ENCODE assay signal across 20 cellular contexts in the genomic region with DNA sequence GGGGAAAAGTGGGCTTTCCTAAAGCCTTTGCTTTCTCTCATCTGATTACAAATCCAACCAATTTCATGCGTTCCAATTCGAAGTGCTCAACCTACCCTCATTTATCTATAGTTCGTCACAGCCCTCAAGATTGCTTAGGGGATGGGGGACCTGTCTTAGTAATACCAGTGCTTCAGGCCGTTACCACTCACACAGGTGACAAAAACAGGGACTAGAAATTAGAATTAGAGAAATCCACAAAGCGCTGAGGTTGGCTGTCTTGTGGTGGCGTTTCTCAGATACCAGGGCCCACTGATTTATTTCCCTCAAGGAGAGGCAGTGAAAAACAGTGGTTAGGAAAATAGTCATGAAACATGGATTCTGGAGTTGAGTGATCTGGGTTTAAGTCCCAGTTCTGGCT.
DNase-seq lines count a peak whose midpoint lies in the region; ATAC-seq, FAIRE-seq and TF ChIP-seq lines count a peak whose summit lies in the region.
"Had no signal": no experiment of that assay in that cellular context is flagged by ENCODE, and none has a peak within 500 bp of the region (broad histone marks: within the 10 kb centered on the region; RNA-seq: fewer than 3 reads in every experiment).

No MANE protein-coding gene starts in this region.

- no peaks in the 10 kb centered on the region for H3K9me3 Mint-ChIP-seq in activated CD4-positive, alpha-beta memory T cell treated with anti-CD3 and anti-CD28 coated beads, Interleukin-2, amount 10 ng/mL, durations not matched to agents 7 days and 5 days
- H3K9me3 Mint-ChIP-seq: CD14-positive monocyte had no signal

- no peaks in the 10 kb centered on the region for H3K36me3 Mint-ChIP-seq in activated CD4-positive, alpha-beta memory T cell treated with anti-CD3 and anti-CD28 coated beads, Interleukin-2, amount 10 ng/mL, durations not matched to agents 7 days and 5 days (ENCODE audit: low read depth)
- H3K36me3 Mint-ChIP-seq: CD14-positive monocyte had no signal

- H3K4me3 ChIP-seq in GM12865 (ENCODE audit: low read depth, low read length) (no peak overlapping the region), GM12878 (no peak overlapping the region), skeletal muscle tissue (ENCODE audit: low read length in 3 of 3) (no peak overlapping the region)
- H3K4me3 ChIP-seq: K562, SK-N-MC had no signal

- no peak overlapping the region for H2AFZ ChIP-seq in GM12878 (ENCODE audit: control insufficient read depth, low read depth, low read length)

- H3K36me3 ChIP-seq in GM12878 (ENCODE audit: control insufficient read depth in 2 of 2, insufficient read depth in 2 of 2, low read length in 1 of 2) (no peaks in the 10 kb centered on the region), skeletal muscle tissue (ENCODE audit: control insufficient read depth in 3 of 3, insufficient read depth in 3 of 3, low read length in 3 of 3) (no peaks in the 10 kb centered on the region)

- peak; percentile 8; the same call in 2 of the 3 replicates for ATAC-seq in GM12878
- ATAC-seq: K562 had no signal

- H3K4me2 ChIP-seq in GM12878 (ENCODE audit: control insufficient read depth, insufficient read depth), result peak overlapping the region; percentile 53

- no peaks in the 10 kb centered on the region for H4K20me1 ChIP-seq in GM12878 (ENCODE audit: control insufficient read depth, insufficient read depth)

- H3K9me3 ChIP-seq in GM12878 (replicated peaks; ENCODE audit: control insufficient read depth, insufficient read depth, low read length) (no peaks in the 10 kb centered on the region; the same call in 2 of the 3 replicates), skeletal muscle tissue (ENCODE audit: control insufficient read depth in 3 of 3, low read length in 3 of 3) (no peaks in the 10 kb centered on the region)

- no peak for FAIRE-seq in GM12878 (lab: Jason Lieb, UNC)
- FAIRE-seq: H1, K562, RCC 7860 had no signal

- H3K79me2 ChIP-seq in GM12878 (ENCODE audit: control insufficient read depth, insufficient read depth, low read length), result no peaks in the 10 kb centered on the region

- H3K27me3 Mint-ChIP-seq in activated CD4-positive, alpha-beta memory T cell treated with anti-CD3 and anti-CD28 coated beads, Interleukin-2, amount 10 ng/mL, durations not matched to agents 7 days and 5 days, result no peaks in the 10 kb centered on the region

- H3K27ac ChIP-seq in GM12878 (ENCODE audit: control insufficient read depth, insufficient read depth) (peak overlapping the region; percentile 86), skeletal muscle tissue (ENCODE audit: low read depth, low read length) (peak overlapping the region; percentile 15)
- H3K27ac ChIP-seq: SK-N-MC had no signal

- TF ChIP-seq RAD21 in GM12878 (IDR thresholded peaks at IDR 0.05; ENCODE audit: insufficient read depth, low read depth, low read length), result no peak

- CTCF ChIA-PET in GM12878 (lab: Yijun Ruan, JAX), result interaction anchor here (1.0 to 7.6 kb wide), 10 partner anchors 13 to 944 kb away, joined by 3 to 94 read pairs (median 4); no protein-coding TSS in a partner anchor
- CTCF ChIA-PET in activated CD4-positive, alpha-beta memory T cell treated with anti-CD3 and anti-CD28 coated beads, Interleukin-2, amount 10 ng/mL, durations not matched to agents 7 days and 5 days (lab: Charles Lee), result interaction anchor here (0.5 kb wide), 1 partner anchor 659 kb away, joined by 3 read pairs; no protein-coding TSS in a partner anchor

- no peak overlapping the region for H3K27ac Mint-ChIP-seq in activated CD4-positive, alpha-beta memory T cell treated with anti-CD3 and anti-CD28 coated beads, Interleukin-2, amount 10 ng/mL, durations not matched to agents 7 days and 5 days
- H3K27ac Mint-ChIP-seq: CD14-positive monocyte had no signal

- no peak for TF ChIP-seq EP300 in GM12878 (IDR thresholded peaks at IDR 0.05; ENCODE audit: borderline replicate concordance in 1 of 2, control insufficient read depth in 1 of 2, low read depth in 2 of 2, low read length in 2 of 2)

- H3K4me1 ChIP-seq in GM12878 (ENCODE audit: control insufficient read depth, insufficient read depth, low read length), result peaks cover 68% of the 10 kb centered on the region
- H3K4me1 ChIP-seq in skeletal muscle tissue (ENCODE audit: control insufficient read depth in 3 of 3, insufficient read depth in 3 of 3, low read length in 3 of 3), result peaks cover 2 to 11% (median 10%) of the 10 kb centered on the region in 3 donors

- TSS peak; percentile 57 for BruUV-seq in GM12878 (replicated peaks; lab: Mats Ljungman, UMichigan)

- in situ Hi-C loops in GM12878 (cut with MboI), result loop anchor here (5.0 kb wide), 2 partner anchors 94 to 946 kb away; no protein-coding TSS in a partner anchor

- no peak overlapping the region for H3K4me3 Mint-ChIP-seq in activated CD4-positive, alpha-beta memory T cell treated with anti-CD3 and anti-CD28 coated beads, Interleukin-2, amount 10 ng/mL, durations not matched to agents 7 days and 5 days
- H3K4me3 Mint-ChIP-seq: CD14-positive monocyte had no signal

- no peak for TF ChIP-seq CTCF in GM12865 (IDR thresholded peaks at IDR 0.05; ENCODE audit: insufficient read depth, low read depth, low read length, missing control alignments)
- TF ChIP-seq CTCF in GM12878 (IDR thresholded peaks at IDR 0.05 in 2 of 3, conservative IDR thresholded peaks at IDR 0.05 in 1 of 3; ENCODE audit: control insufficient read depth in 2 of 3, extremely low read depth in 1 of 3, insufficient read depth in 1 of 3, low read depth in 3 of 3, low read length in 3 of 3), result no peak

- H3K4me1 Mint-ChIP-seq in activated CD4-positive, alpha-beta memory T cell treated with anti-CD3 and anti-CD28 coated beads, Interleukin-2, amount 10 ng/mL, durations not matched to agents 7 days and 5 days, result peaks cover 16% of the 10 kb centered on the region

- intact Hi-C loops in GM12878 (cut with micrococcal nuclease; ENCODE audit: unreplicated experiment), result loop anchor here (5.0 to 10.0 kb wide), 7 partner anchors 171 to 836 kb away; partner anchors contain the start of genes AKIRIN2 and RARS2

- TF ChIP-seq POLR2A in GM12878 (IDR thresholded peaks at IDR 0.05; ENCODE audit: low read depth, low read length), result no peak

- peak; percentile 62 for DNase-seq in GM12865 (ENCODE audit: low read depth)
- DNase-seq in NAMALWA (ENCODE audit: low spot score), result peak; percentile 46
- DNase-seq in GM12878 (ENCODE audit: low read depth, low spot score), result no peak
- DNase-seq in activated CD4-positive, alpha-beta memory T cell treated with anti-CD3 and anti-CD28 coated beads, Interleukin-2, amount 10 ng/mL, durations not matched to agents 7 days and 5 days, result no peak
- DNase-seq in NCI-H2196 treated with DMSO at 0.1 percent for 48 hours (lab: John Stamatoyannopoulos, UW; ENCODE audit: unreplicated experiment), result no peak
- DNase-seq in NK-92 (lab: John Stamatoyannopoulos, UW; ENCODE audit: unreplicated experiment), result no peak
- DNase-seq in ureter (ENCODE audit: low spot score), result no peak
- DNase-seq: DMS79 treated with DMSO at 0.1 percent for 48 hours, MV-4-11, NCI-H187, NCI-H2107, NCI-H226, NCI-H526, Right ventricle myocardium superior had no signal

- WGBS in GM12878 (ENCODE audit: insufficient coverage, insufficient replicate concordance, low lambda C conversion rate, missing lambda C conversion rate), result 16% methylated on average over 6 of the region's 6 CpGs

- H3K27me3 ChIP-seq in GM12878 (replicated peaks in 1 of 2; ENCODE audit: control insufficient read depth in 2 of 2, insufficient read depth in 2 of 2, low read length in 1 of 2) (no peaks in the 10 kb centered on the region), skeletal muscle tissue (ENCODE audit: control insufficient read depth in 3 of 3, insufficient read depth in 3 of 3, low read length in 3 of 3) (no peaks in the 10 kb centered on the region)

- SMC1A ChIA-PET in GM12878 (lab: Charles Lee; ENCODE audit: uncharacterized antibody, unreplicated experiment), result interaction anchor here (0.6 to 12.2 kb wide), 35 partner anchors 8 to 949 kb away, joined by 3 to 127 read pairs (median 4); no protein-coding TSS in a partner anchor

- RAD21 ChIA-PET in GM12878 (lab: Charles Lee; ENCODE audit: unreplicated experiment), result interaction anchor here (0.9 to 7.0 kb wide), 17 partner anchors 10 to 945 kb away, joined by 3 to 79 read pairs (median 5); partner anchors contain the start of gene CNR1

- POLR2A ChIA-PET in GM12878 (lab: Charles Lee), result interaction anchor here (0.5 to 1.3 kb wide), 4 partner anchors 21 to 930 kb away, joined by 3 to 4 read pairs (median 4); no protein-coding TSS in a partner anchor
- POLR2A ChIA-PET in activated CD4-positive, alpha-beta memory T cell treated with anti-CD3 and anti-CD28 coated beads, Interleukin-2, amount 10 ng/mL, durations not matched to agents 7 days and 5 days (lab: Charles Lee), result no interaction called here

- H3K9ac ChIP-seq in GM12878 (ENCODE audit: control insufficient read depth, insufficient read depth, low read length) (peak overlapping the region; percentile 42), skeletal muscle tissue (ENCODE audit: low read depth in 1 of 3, low read length in 3 of 3) (no peak overlapping the region)

TF ChIP-seq in GM12878, 131 proteins besides CTCF, POLR2A, EP300 and RAD21 (continues in another document):
- 0 out of 2 replicates have a peak, but pooled peaks have one; percentile 30 for TF ChIP-seq ZBTB40 (IDR thresholded peaks at IDR 0.05; ENCODE audit: borderline replicate concordance)

Comparison
In these comparisons a context has a peak if more than half of its experiments do, and no peak if none do; other contexts are left out.
1. DNase-seq: peak in GM12865 (single experiment) and NAMALWA (single experiment); none in GM12878 (single experiment), activated CD4-positive, alpha-beta memory T cell treated with anti-CD3 and anti-CD28 coated beads, Interleukin-2, amount 10 ng/mL, durations not matched to agents 7 days and 5 days (single experiment), NCI-H2196 treated with DMSO at 0.1 percent for 48 hours (single experiment), NK-92 (single experiment) and ureter (single experiment).